In the genomic region with DNA sequence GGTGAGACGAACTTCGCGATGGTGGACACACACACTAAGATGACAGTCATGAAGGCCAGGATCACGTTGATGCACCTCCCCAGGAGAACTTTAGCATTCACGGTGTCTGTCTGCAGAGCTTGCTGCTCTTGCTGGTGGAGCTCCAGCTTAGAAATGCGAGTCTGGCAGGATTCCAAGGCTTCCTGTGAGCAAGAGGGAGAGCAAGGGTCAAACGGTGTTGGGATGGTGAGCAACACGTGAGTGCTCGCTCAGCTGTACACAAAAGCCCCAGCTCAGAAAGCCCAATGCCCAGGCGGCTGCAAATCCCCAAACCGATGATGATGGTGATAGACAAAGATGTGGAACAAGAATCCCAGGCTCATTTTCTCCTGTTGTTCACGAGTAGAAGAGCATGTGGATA, we compare ENCODE assay signal across 12 cellular contexts.
DNase-seq lines count a peak whose midpoint lies in the region; ATAC-seq and TF ChIP-seq lines count a peak whose summit lies in the region.
"Had no signal": no experiment of that assay in that cellular context is flagged by ENCODE, and none has a peak within 500 bp of the region (broad histone marks: within the 10 kb centered on the region; RNA-seq: fewer than 3 reads in every experiment).

No MANE protein-coding gene starts in this region.

- POLR2A ChIA-PET in SK-N-SH (lab: Yijun Ruan, JAX) = no interaction called here

- H3K27ac Mint-ChIP-seq in type B pancreatic cell = peak overlapping the region; percentile 50
- no peak overlapping the region for H3K27ac Mint-ChIP-seq in activated naive CD4-positive, alpha-beta T cell treated with anti-CD3 and anti-CD28 coated beads for 36 hours
- H3K27ac Mint-ChIP-seq: activated naive CD8-positive, alpha-beta T cell treated with anti-CD3 and anti-CD28 coated beads, Interleukin-2, amount 10 ng/mL, durations not matched to agents 7 days and 5 days had no signal

- intact Hi-C loops in activated naive CD4-positive, alpha-beta T cell treated with anti-CD3 and anti-CD28 coated beads for 36 hours (cut with micrococcal nuclease) = no loop called here

- H3K9me3 ChIP-seq in SK-N-SH = no peaks in the 10 kb centered on the region
- H3K9me3 ChIP-seq in hepatocyte (ENCODE audit: low read depth) = no peaks in the 10 kb centered on the region
- H3K9me3 ChIP-seq: spleen had no signal

- CTCF ChIA-PET in SK-N-SH (lab: Yijun Ruan, JAX) = no interaction called here
- CTCF ChIA-PET in activated naive CD4-positive, alpha-beta T cell treated with anti-CD3 and anti-CD28 coated beads for 36 hours (lab: Charles Lee) = interaction anchor here (0.6 kb wide), 1 partner anchor 44 kb away, joined by 5 read pairs; no protein-coding TSS in a partner anchor

- H3K27me3 Mint-ChIP-seq in type B pancreatic cell = no peaks in the 10 kb centered on the region
- peaks cover 6% of the 10 kb centered on the region for H3K27me3 Mint-ChIP-seq in activated naive CD4-positive, alpha-beta T cell treated with anti-CD3 and anti-CD28 coated beads for 36 hours (ENCODE audit: low read depth)

- H3K4me1 ChIP-seq in SK-N-SH (ENCODE audit: control insufficient read depth in 1 of 2, insufficient read depth in 2 of 2, low read depth in 1 of 2, low read length in 1 of 2) (peaks cover 0 to 2% of the 10 kb centered on the region in 2 experiments; a peak in 1 of 4 replicates), hepatocyte (ENCODE audit: insufficient read depth) (peaks cover 3% of the 10 kb centered on the region)

- no peak for TF ChIP-seq EP300 in SK-N-SH (IDR thresholded peaks at IDR 0.05; ENCODE audit: borderline replicate concordance in 1 of 2, low read depth in 1 of 2, low read length in 1 of 2)

- H3F3A ChIP-seq in SK-N-SH (replicated peaks; ENCODE audit: insufficient read depth) = no peaks in the 10 kb centered on the region

- no peaks in the 10 kb centered on the region; the same call in 1 of the 2 replicates for H3K27me3 ChIP-seq in SK-N-SH (ENCODE audit: insufficient read depth)
- H3K27me3 ChIP-seq in hepatocyte = no peaks in the 10 kb centered on the region
- H3K27me3 ChIP-seq: spleen had no signal

- H3K4me3 ChIP-seq in SK-N-SH (ENCODE audit: low read depth in 2 of 2, low read length in 1 of 2) (no peak overlapping the region), hepatocyte (no peak overlapping the region)
- H3K4me3 ChIP-seq: spleen had no signal

- H3K36me3 ChIP-seq in SK-N-SH (replicated peaks in 1 of 2; ENCODE audit: control insufficient read depth in 1 of 2, insufficient read depth in 2 of 2, low read length in 1 of 2) (no peaks in the 10 kb centered on the region), hepatocyte (replicated peaks; ENCODE audit: insufficient read depth, low read depth) (no peaks in the 10 kb centered on the region)

- H4K20me1 ChIP-seq in SK-N-SH (ENCODE audit: insufficient read depth) (no peaks in the 10 kb centered on the region), hepatocyte (ENCODE audit: insufficient read depth, poor library complexity, severe bottlenecking) (no peaks in the 10 kb centered on the region)

- H3K4me2 ChIP-seq in SK-N-SH (no peak overlapping the region), hepatocyte (no peak overlapping the region)

- H3K36me3 Mint-ChIP-seq in type B pancreatic cell = peaks cover 18% of the 10 kb centered on the region
- H3K36me3 Mint-ChIP-seq in activated naive CD4-positive, alpha-beta T cell treated with anti-CD3 and anti-CD28 coated beads for 36 hours (ENCODE audit: low read depth) = no peaks in the 10 kb centered on the region
- H3K36me3 Mint-ChIP-seq: activated naive CD8-positive, alpha-beta T cell treated with anti-CD3 and anti-CD28 coated beads, Interleukin-2, amount 10 ng/mL, durations not matched to agents 7 days and 5 days had no signal

- DNase-seq in SK-N-SH = no peak
- peak; percentile 39 for DNase-seq in T1000 (lab: John Stamatoyannopoulos, UW)
- DNase-seq in hepatocyte (ENCODE audit: low spot score) = peak; percentile 88
- DNase-seq in type B pancreatic cell (ENCODE audit: extremely low spot score, unreplicated experiment) = no peak
- DNase-seq in pons (ENCODE audit: low spot score) = no peak
- no peak for DNase-seq in GOT3 (lab: John Stamatoyannopoulos, UW)
- DNase-seq in activated naive CD4-positive, alpha-beta T cell treated with anti-CD3 and anti-CD28 coated beads for 36 hours = no peak
- DNase-seq: activated naive CD8-positive, alpha-beta T cell treated with anti-CD3 and anti-CD28 coated beads, Interleukin-2, amount 10 ng/mL, durations not matched to agents 7 days and 5 days; NCI-H187 treated with DMSO at 0.1 percent for 48 hours; spleen had no signal

- H3K27ac ChIP-seq in SK-N-SH (ENCODE audit: low read depth in 2 of 2, low read length in 1 of 2) (no peak overlapping the region), hepatocyte (no peak overlapping the region)
- H3K27ac ChIP-seq: C4-2B, spleen had no signal

- ATAC-seq in SK-N-SH treated with all-trans-retinoic acid at 6 μM for 48 hours = no peak

- no peak for TF ChIP-seq RAD21 in SK-N-SH (IDR thresholded peaks at IDR 0.05; ENCODE audit: low read length)

- peaks cover 27% of the 10 kb centered on the region for H3K4me1 Mint-ChIP-seq in type B pancreatic cell (ENCODE audit: unreplicated experiment)
- H3K4me1 Mint-ChIP-seq in activated naive CD4-positive, alpha-beta T cell treated with anti-CD3 and anti-CD28 coated beads for 36 hours (ENCODE audit: low read depth) = peaks cover 2% of the 10 kb centered on the region
- H3K4me1 Mint-ChIP-seq: activated naive CD8-positive, alpha-beta T cell treated with anti-CD3 and anti-CD28 coated beads, Interleukin-2, amount 10 ng/mL, durations not matched to agents 7 days and 5 days had no signal

- H3K9me2 ChIP-seq in SK-N-SH (no peaks in the 10 kb centered on the region), hepatocyte (replicated peaks; ENCODE audit: insufficient read depth) (no peaks in the 10 kb centered on the region)

- no peak overlapping the region for H3K9ac ChIP-seq in SK-N-SH

- no peaks in the 10 kb centered on the region for H3K79me2 ChIP-seq in SK-N-SH (ENCODE audit: insufficient read depth)
- H3K79me2 ChIP-seq in hepatocyte = no peaks in the 10 kb centered on the region

- WGBS in SK-N-SH (ENCODE audit: low lambda C conversion rate) = 77% methylated on average over 7 of the region's 12 CpGs
- WGBS in hepatocyte (ENCODE audit: low lambda C conversion rate, missing lambda C conversion rate) = 54% methylated on average over 12 of the region's 12 CpGs

- H2AFZ ChIP-seq in SK-N-SH (ENCODE audit: low read depth) (no peak overlapping the region), hepatocyte (no peak overlapping the region)

- no peak overlapping the region for H3K4me3 Mint-ChIP-seq in type B pancreatic cell
- no peak overlapping the region for H3K4me3 Mint-ChIP-seq in activated naive CD4-positive, alpha-beta T cell treated with anti-CD3 and anti-CD28 coated beads for 36 hours
- H3K4me3 Mint-ChIP-seq: activated naive CD8-positive, alpha-beta T cell treated with anti-CD3 and anti-CD28 coated beads, Interleukin-2, amount 10 ng/mL, durations not matched to agents 7 days and 5 days had no signal

- H3K9me3 Mint-ChIP-seq in type B pancreatic cell = no peaks in the 10 kb centered on the region
- no peaks in the 10 kb centered on the region for H3K9me3 Mint-ChIP-seq in activated naive CD4-positive, alpha-beta T cell treated with anti-CD3 and anti-CD28 coated beads for 36 hours
- H3K9me3 Mint-ChIP-seq: activated naive CD8-positive, alpha-beta T cell treated with anti-CD3 and anti-CD28 coated beads, Interleukin-2, amount 10 ng/mL, durations not matched to agents 7 days and 5 days had no signal

- TF ChIP-seq CTCF in SK-N-SH (IDR thresholded peaks at IDR 0.05) (no peak), hepatocyte (IDR thresholded peaks at IDR 0.05; ENCODE audit: poor library complexity) (no peak), type B pancreatic cell (conservative IDR thresholded peaks at IDR 0.05) (no peak)

TF ChIP-seq in SK-N-SH, 30 proteins besides CTCF, POLR2A, EP300 and RAD21:
- TF ChIP-seq MEF2A (IDR thresholded peaks at IDR 0.05; ENCODE audit: borderline replicate concordance, low read depth) (no peak), YY1 (IDR thresholded peaks at IDR 0.05; ENCODE audit: low read depth) (no peak), NFIC (IDR thresholded peaks at IDR 0.05; ENCODE audit: borderline replicate concordance) (peak; percentile 69), FOXJ3 (CRISPR knock-in tag; IDR thresholded peaks at IDR 0.05) (no peak), TAF1 (IDR thresholded peaks at IDR 0.05; ENCODE audit: borderline replicate concordance, low read depth, low read length) (no peak)

TF ChIP-seq in SK-N-SH treated with all-trans-retinoic acid at 6 μM for 48 hours, 23 proteins besides CTCF, POLR2A, EP300 and RAD21 (continues in another document):
- TF ChIP-seq BACH2 (CRISPR knock-in tag; IDR thresholded peaks at IDR 0.05; ENCODE audit: borderline replicate concordance) = no peak
- TF ChIP-seq PATZ1 (CRISPR knock-in tag; IDR thresholded peaks at IDR 0.05; ENCODE audit: borderline replicate concordance) = no peak
- TF ChIP-seq ESRRG (CRISPR knock-in tag; IDR thresholded peaks at IDR 0.05) = no peak
- TF ChIP-seq ISL1 (CRISPR knock-in tag; IDR thresholded peaks at IDR 0.05) = no peak
- no peak for TF ChIP-seq OSR1 (CRISPR knock-in tag; IDR thresholded peaks at IDR 0.05)
- no peak for TF ChIP-seq CSRNP3 (CRISPR knock-in tag; IDR thresholded peaks at IDR 0.05)

Comparison
In these comparisons a context has a peak if more than half of its experiments do, and no peak if none do; other contexts are left out.
1. DNase-seq: peak in T1000 (single experiment) and hepatocyte (single experiment); none in SK-N-SH (single experiment), type B pancreatic cell (single experiment), pons (single experiment), GOT3 (single experiment) and activated naive CD4-positive, alpha-beta T cell treated with anti-CD3 and anti-CD28 coated beads for 36 hours (single experiment).